21 cellular contexts compared by ENCODE assay signal in the genomic region with DNA sequence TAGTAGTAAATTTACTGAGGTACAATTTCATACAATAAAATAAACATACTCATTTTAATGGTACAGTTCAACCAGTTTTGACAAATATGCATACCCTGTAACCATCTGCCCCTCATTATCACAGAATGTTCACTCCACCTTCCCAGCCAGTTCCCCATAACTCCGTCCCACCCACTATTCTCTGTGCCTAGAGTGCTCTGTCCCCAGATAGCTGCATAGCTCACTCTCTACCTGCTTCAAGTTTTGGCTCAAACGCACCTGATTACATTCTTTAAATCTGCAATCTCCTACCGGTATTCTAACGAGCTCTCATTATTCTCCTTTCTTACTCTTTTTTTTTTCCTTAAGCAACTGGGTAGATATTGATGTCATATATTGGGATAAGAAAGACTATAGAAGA.
"Had no signal": no experiment of that assay in that cellular context is flagged by ENCODE, and none has a peak within 500 bp of the region (broad histone marks: within the 10 kb centered on the region; RNA-seq: fewer than 3 reads in every experiment).

No MANE protein-coding gene starts in this region.

- DNase-seq: dermis blood vessel endothelial cell; dorsolateral prefrontal cortex; effector CD4-positive, alpha-beta T cell; effector memory CD4-positive, alpha-beta T cell; esophagus squamous epithelium; foreskin fibroblast; foreskin melanocyte; gastrocnemius medialis; glutamatergic neuron; head of caudate nucleus; heart right ventricle; hippocampal formation; left cardiac atrium; left lung; left ventricle myocardium superior; lower lobe of right lung; mesenchymal stem cell; mucosa of descending colon had no signal

- H3K27ac Mint-ChIP-seq: mesothelial cell of epicardium had no signal

- H3K4me1 Mint-ChIP-seq: mesothelial cell of epicardium had no signal

- H3K27me3 ChIP-seq: dorsolateral prefrontal cortex, esophagus squamous epithelium, gastrocnemius medialis, heart right ventricle, left lung had no signal

- H3K4me3 ChIP-seq: coronary artery, dorsolateral prefrontal cortex, esophagus squamous epithelium, gastrocnemius medialis, heart right ventricle, left lung, lower lobe of right lung, mucosa of descending colon had no signal

- ATAC-seq: esophagus mucosa, gastrocnemius medialis, heart right ventricle, left cardiac atrium, left lung, left ventricle myocardium superior, lower lobe of right lung, mucosa of descending colon had no signal

- H3K4me3 Mint-ChIP-seq: mesothelial cell of epicardium had no signal

- H3K27ac ChIP-seq: coronary artery, dorsolateral prefrontal cortex, esophagus squamous epithelium, gastrocnemius medialis, heart right ventricle, left lung, lower lobe of right lung had no signal

- H3K9me3 ChIP-seq: gastrocnemius medialis, lower lobe of right lung had no signal

- H3K36me3 ChIP-seq: gastrocnemius medialis, lower lobe of right lung had no signal

- H3K4me1 ChIP-seq: esophagus squamous epithelium, gastrocnemius medialis, heart right ventricle, left lung, lower lobe of right lung had no signal
